ENCODE assay signal across 11 cellular contexts in the genomic region with DNA sequence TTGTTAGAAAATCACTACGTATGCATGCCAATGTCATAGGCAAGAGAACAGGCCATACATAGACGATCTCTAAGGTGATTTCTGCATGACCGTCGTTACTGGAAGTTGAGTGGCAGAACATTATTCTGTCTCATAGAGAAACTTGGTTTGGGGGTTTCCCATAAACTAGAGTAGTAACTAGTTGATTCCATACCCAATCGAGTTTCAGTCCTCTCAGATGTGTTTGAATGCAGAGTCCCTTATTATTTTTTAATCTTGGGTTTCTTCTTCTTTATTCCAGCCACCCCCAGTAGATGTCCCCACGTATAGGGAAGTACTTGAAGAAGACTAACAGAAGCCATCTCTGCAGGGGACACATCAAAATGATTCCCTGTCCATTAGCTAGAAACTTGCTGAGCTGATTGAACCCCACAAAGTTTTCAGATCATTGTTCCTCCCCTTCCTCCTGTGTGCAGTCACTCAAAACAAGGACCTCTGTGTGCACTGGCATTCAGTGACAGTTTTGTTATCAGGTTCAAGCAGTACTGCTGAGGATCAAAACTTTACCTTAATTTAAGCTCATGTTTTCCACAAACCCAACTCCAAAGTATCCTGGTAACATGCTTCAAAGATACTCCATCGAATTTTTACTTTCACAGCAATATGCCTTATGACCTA.
DNase-seq lines count a peak whose midpoint lies in the region; ATAC-seq and TF ChIP-seq lines count a peak whose summit lies in the region.
"Had no signal": no experiment of that assay in that cellular context is flagged by ENCODE, and none has a peak within 500 bp of the region (broad histone marks: within the 10 kb centered on the region; RNA-seq: fewer than 3 reads in every experiment).

No MANE protein-coding gene starts in this region.

- ATAC-seq in GM19023 (IDR thresholded peaks at IDR 0.05; ENCODE audit: unreplicated experiment) (peak; percentile 76), HG02981 (IDR thresholded peaks at IDR 0.05; ENCODE audit: unreplicated experiment) (peak; percentile 67)

- H3K27ac Mint-ChIP-seq in Calu3 (ENCODE audit: unreplicated experiment): no peak overlapping the region
- H3K27ac Mint-ChIP-seq: IgD-negative memory B cell had no signal

- DNase-seq in Calu3 (peak; percentile 16), SW480 (ENCODE audit: low spot score) (peak; percentile 13), NCI-H2107 treated with DMSO at 0.1 percent for 48 hours (lab: John Stamatoyannopoulos, UW; ENCODE audit: unreplicated experiment) (no peak), NCI-H128 (lab: John Stamatoyannopoulos, UW; ENCODE audit: unreplicated experiment) (no peak), D341Med (ENCODE audit: low spot score) (no peak), NCI-H1417 treated with DMSO at 0.1 percent for 48 hours (lab: John Stamatoyannopoulos, UW) (no peak)
- DNase-seq: islet precursor cell; stimulated activated CD4-positive, alpha-beta T cell treated with anti-CD3 and anti-CD28 coated beads, Interleukin-15, amount 100 ng/mL, for 24 hours had no signal

- no peaks in the 10 kb centered on the region for H3K27me3 Mint-ChIP-seq in Calu3 (ENCODE audit: unreplicated experiment)
- H3K27me3 Mint-ChIP-seq: IgD-negative memory B cell had no signal

- CTCF ChIA-PET in Calu3 (lab: Charles Lee): interaction anchor here (0.5 to 1.0 kb wide), 5 partner anchors 55 to 163 kb away, joined by 3 to 6 read pairs (median 3); partner anchors contain the start of gene CDCA7

- H3K4me1 Mint-ChIP-seq in Calu3 (ENCODE audit: low read depth, unreplicated experiment): no peaks in the 10 kb centered on the region

- no peaks in the 10 kb centered on the region for H3K36me3 Mint-ChIP-seq in Calu3 (ENCODE audit: insufficient read depth, unreplicated experiment)
- H3K36me3 Mint-ChIP-seq: IgD-negative memory B cell had no signal

- intact Hi-C loops in Calu3 (cut with micrococcal nuclease; ENCODE audit: unreplicated experiment): loop anchor here (2.0 to 10.0 kb wide), 2 partner anchors 69 to 111 kb away; partner anchors contain the start of gene CDCA7

- no TSS peak for BruUV-seq in Calu3 (replicated peaks; lab: Mats Ljungman, UMichigan)

- peak; percentile 17 for TF ChIP-seq CTCF in Calu3 (IDR thresholded peaks at IDR 0.05; ENCODE audit: unreplicated experiment)

- no peak overlapping the region for H3K4me3 Mint-ChIP-seq in Calu3 (ENCODE audit: low read depth, unreplicated experiment)

- H3K9me3 Mint-ChIP-seq in Calu3 (ENCODE audit: low read depth, unreplicated experiment): no peaks in the 10 kb centered on the region
- H3K9me3 Mint-ChIP-seq: IgD-negative memory B cell had no signal

Comparison
In these comparisons a context has a peak if more than half of its experiments do, and no peak if none do; other contexts are left out.
1. DNase-seq: peak in Calu3 (single experiment) and SW480 (single experiment); none in NCI-H2107 treated with DMSO at 0.1 percent for 48 hours (single experiment), NCI-H128 (single experiment), D341Med (single experiment) and NCI-H1417 treated with DMSO at 0.1 percent for 48 hours (single experiment).